Comparison of ENCODE assay signal across 22 cellular contexts in the genomic region with DNA sequence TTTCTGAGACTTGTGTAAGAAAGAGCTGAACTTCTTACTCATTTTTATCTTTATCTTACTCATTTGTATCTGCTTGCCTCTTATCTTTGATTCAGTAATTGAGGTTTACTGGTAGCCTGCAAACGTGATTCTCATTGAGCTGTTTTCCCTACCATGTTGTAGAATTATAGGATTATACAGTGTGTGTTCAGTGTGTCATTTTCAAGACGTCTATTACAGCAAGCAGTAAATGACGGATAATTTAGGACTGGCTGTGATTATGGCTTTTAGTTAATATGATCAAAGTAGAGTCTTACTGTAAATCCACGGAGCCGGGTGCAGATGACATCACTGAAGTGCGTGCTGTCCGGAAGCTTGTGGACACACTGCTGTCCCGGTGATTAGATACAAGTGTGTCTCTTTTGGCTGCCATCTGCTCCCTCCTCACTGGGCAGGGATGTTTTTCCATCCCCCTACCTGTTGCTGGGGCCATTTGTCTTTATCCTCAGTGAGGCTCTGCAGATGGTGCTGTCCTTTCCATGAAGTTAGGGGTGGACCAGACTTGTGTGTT. TPM values are rescaled to one million over a fixed set of nuclear protein-coding genes. Genes with fewer than 3 reads are reported as not detected.
DNase-seq lines count a peak whose midpoint lies in the region; ATAC-seq, FAIRE-seq and TF ChIP-seq lines count a peak whose summit lies in the region.
"Had no signal": no experiment of that assay in that cellular context is flagged by ENCODE, and none has a peak within 500 bp of the region (broad histone marks: within the 10 kb centered on the region; RNA-seq: fewer than 3 reads in every experiment).

No MANE protein-coding gene starts in this region.

- H3K4me1 ChIP-seq in heart right ventricle (peaks cover 0 to 39% (median 31%) of the 10 kb centered on the region in 9 donors), thyroid gland (peaks cover 62 to 67% of the 10 kb centered on the region in 2 donors), tibial nerve (peaks cover 0 to 36% (median 22%) of the 10 kb centered on the region in 4 donors)

- TF ChIP-seq CTCF in heart right ventricle (IDR thresholded peaks at IDR 0.05) (no peak), glutamatergic neuron (IDR thresholded peaks at IDR 0.05; ENCODE audit: partially characterized antibody, unreplicated experiment) (no peak), thyroid gland (IDR thresholded peaks at IDR 0.05) (no peak), tibial nerve (IDR thresholded peaks at IDR 0.05) (no peak)

- peak overlapping the region; percentile 71 for H3K27ac Mint-ChIP-seq in glutamatergic neuron (ENCODE audit: unreplicated experiment)

- no peak for FAIRE-seq in GM12891 (lab: Jason Lieb, UNC)
- FAIRE-seq: H1, keratinocyte, TTC549 had no signal

- H3K27ac ChIP-seq in heart right ventricle, result no peak overlapping the region
- peak overlapping the region; percentile 61 to 87 (median 71) for H3K27ac ChIP-seq in thyroid gland
- no peak overlapping the region for H3K27ac ChIP-seq in tibial nerve
- H3K27ac ChIP-seq: heart left ventricle had no signal

- no peak for TF ChIP-seq EP300 in tibial nerve (IDR thresholded peaks at IDR 0.05)

- H3K4me3 Mint-ChIP-seq in glutamatergic neuron (ENCODE audit: unreplicated experiment), result no peak overlapping the region
- H3K4me3 Mint-ChIP-seq: neural crest cell had no signal

- no peaks in the 10 kb centered on the region for H3K27me3 ChIP-seq in heart right ventricle
- no peaks in the 10 kb centered on the region for H3K27me3 ChIP-seq in thyroid gland
- no peaks in the 10 kb centered on the region for H3K27me3 ChIP-seq in tibial nerve
- H3K27me3 ChIP-seq: heart left ventricle had no signal

- TF ChIP-seq POLR2A in thyroid gland (IDR thresholded peaks at IDR 0.05) (no peak), GM12891 (IDR thresholded peaks at IDR 0.05; ENCODE audit: low read depth, low read length) (no peak), tibial nerve (IDR thresholded peaks at IDR 0.05) (no peak)

- ATAC-seq in left cardiac atrium (peak; percentile 29 to 31), heart right ventricle (no peak)
- ATAC-seq: esophagus mucosa had no signal

- DNase-seq in left cardiac atrium, result no peak
- no peak for DNase-seq in heart right ventricle
- peak; percentile 83 for DNase-seq in SK-N-DZ (ENCODE audit: low spot score)
- no peak for DNase-seq in glutamatergic neuron
- DNase-seq in thyroid gland, result no peak
- DNase-seq in GM12891 (ENCODE audit: insufficient read length, low spot score), result no peak
- no peak for DNase-seq in cerebellar nuclear complex (lab: John Stamatoyannopoulos, UW)
- DNase-seq in tibial nerve (ENCODE audit: low spot score in 2 of 2), result no peak
- DNase-seq: activated CD4-positive, alpha-beta T cell treated with anti-CD3 and anti-CD28 coated beads, Interleukin-2, amount 50 U/mL, for 4 hours; activated gamma-delta T cell treated with Interleukin-2 at 50 U/mL for 16 hours; Calu3; GDM1; mesendoderm; NCI-H1417 treated with DMSO at 0.1 percent for 48 hours had no signal

- H3K9me3 Mint-ChIP-seq in glutamatergic neuron (ENCODE audit: unreplicated experiment), result peaks cover 1% of the 10 kb centered on the region
- H3K9me3 Mint-ChIP-seq: neural crest cell had no signal

- H3K9me3 ChIP-seq in heart right ventricle (no peaks in the 10 kb centered on the region), thyroid gland (no peaks in the 10 kb centered on the region), tibial nerve (no peaks in the 10 kb centered on the region)
- H3K9me3 ChIP-seq: heart left ventricle had no signal

- H3K27me3 Mint-ChIP-seq in glutamatergic neuron (ENCODE audit: unreplicated experiment), result peaks cover 5% of the 10 kb centered on the region

- WGBS in heart right ventricle, 2 donors, result 66 to 73% methylated on average over 8 of the region's 8 CpGs
- WGBS in thyroid gland, 2 donors, result 89 to 91% methylated on average over 8 of the region's 8 CpGs
- 85 to 88% methylated on average over 8 of the region's 8 CpGs for WGBS in tibial nerve, 2 donors

- intact Hi-C loops in left cardiac atrium (cut with DNase I) (loop anchor here (2.0 to 10.0 kb wide), 3 partner anchors 44 to 92 kb away; no protein-coding TSS in a partner anchor), heart right ventricle (cut with DNase I) (loop anchor here in 3 of 10 donors (5.0 to 10.0 kb wide), 3 partner anchors 45 to 1272 kb away; partner anchors contain the start of genes ATP5F1E (in 2 of the 3) and PMEPA1 (in 1 of the 3)), thyroid gland (cut with DNase I) (loop anchor here (10.0 kb wide), 1 partner anchor 48 kb away; the partner anchor contains the start of gene ATP5F1E)

- peaks cover 30% of the 10 kb centered on the region for H3K4me1 Mint-ChIP-seq in glutamatergic neuron (ENCODE audit: low read depth, unreplicated experiment)

- H3K36me3 ChIP-seq in heart right ventricle (peaks cover 3 to 64% (median 57%) of the 10 kb centered on the region in 9 donors), thyroid gland (peaks cover 37 to 41% of the 10 kb centered on the region in 2 donors), tibial nerve (peaks cover 0 to 60% (median 39%) of the 10 kb centered on the region in 3 donors)

- no peaks in the 10 kb centered on the region for H3K36me3 Mint-ChIP-seq in glutamatergic neuron (ENCODE audit: unreplicated experiment)

- H3K4me3 ChIP-seq in heart right ventricle (no peak overlapping the region), thyroid gland (replicated peaks in 1 of 3) (no peak overlapping the region), tibial nerve (no peak overlapping the region)
- H3K4me3 ChIP-seq: heart left ventricle had no signal

TF ChIP-seq in GM12891, 5 proteins besides CTCF, POLR2A, EP300 and RAD21:
- TF ChIP-seq POU2F2 (IDR thresholded peaks at IDR 0.05; ENCODE audit: low read depth, low read length), result no peak

RNA-seq across cellular contexts. Expression of gene NELFCD, which starts 6.0 kb away (rescaled TPM):
- total RNA-seq in left cardiac atrium (10 to 100 TPM; 28.7 to 34.1 TPM), heart right ventricle (10 to 100 TPM; 23.2 to 40.5 (median 31.1) TPM), glutamatergic neuron (ENCODE audit: unreplicated experiment) (112 TPM), thyroid gland (100 to 1,000 TPM in 3 of 4 donors, 10 to 100 TPM in 1; 96.6 to 129 (median 113) TPM), tibial nerve (10 to 100 TPM; 54.2 to 72.9 (median 56.8) TPM)
- 10 to 100 TPM; 22.8 to 48.1 TPM for polyA plus RNA-seq in heart right ventricle
- 88.1 and 93.3 TPM in 2 replicates for polyA plus RNA-seq in SK-N-DZ (2014; cell fraction: cytosol; rRNA removed)
- polyA plus RNA-seq in SK-N-DZ (2014; cell fraction: nucleus; rRNA removed), result 237 and 372 TPM in 2 replicates
- 62.4 TPM for polyA plus RNA-seq in GM12891 (2012; ENCODE audit: low read depth, missing spikeins)

RNA-seq across cellular contexts. Expression of gene CTSZ, which starts 20.0 kb away (rescaled TPM):
- total RNA-seq in left cardiac atrium, result 100 to 1,000 TPM; 166 to 174 TPM
- 100 to 1,000 TPM in 8 of 10 donors, 10 to 100 TPM in 2; 87.9 to 278 (median 124) TPM for total RNA-seq in heart right ventricle
- polyA plus RNA-seq in heart right ventricle, result 100 to 1,000 TPM in 1 of 2 donors, 10 to 100 TPM in 1; 83.9 to 135 TPM
- not detected in 2 replicates for polyA plus RNA-seq in SK-N-DZ (2014; cell fraction: cytosol; rRNA removed)
- polyA plus RNA-seq in SK-N-DZ (2014; cell fraction: nucleus; rRNA removed), result not detected in 2 replicates
- total RNA-seq in glutamatergic neuron (ENCODE audit: unreplicated experiment), result 13.1 TPM
- 100 to 1,000 TPM; 152 to 256 (median 212) TPM for total RNA-seq in thyroid gland
- polyA plus RNA-seq in GM12891 (2012; ENCODE audit: low read depth, missing spikeins), result 190 TPM
- total RNA-seq in tibial nerve, result 100 to 1,000 TPM in 2 of 4 donors, 10 to 100 TPM in 2; 83.5 to 145 (median 105) TPM

RNA-seq across cellular contexts. Expression of gene TUBB1, which starts 32.2 kb away (rescaled TPM):
- total RNA-seq in left cardiac atrium, result under 1 TPM; 0.15 to 0.37 TPM
- total RNA-seq in heart right ventricle, result under 1 TPM in 8 of 10 donors, not detected in 2; 0.17 to 0.38 (median 0.21) TPM
- under 1 TPM; 0.07 to 0.13 TPM for polyA plus RNA-seq in heart right ventricle
- polyA plus RNA-seq in SK-N-DZ (2014; cell fraction: cytosol; rRNA removed), result not detected in 2 replicates
- not detected in 2 replicates for polyA plus RNA-seq in SK-N-DZ (2014; cell fraction: nucleus; rRNA removed)
- total RNA-seq in glutamatergic neuron (ENCODE audit: unreplicated experiment), result not detected
- total RNA-seq in thyroid gland, result under 1 TPM in 2 of 4 donors, not detected in 2; 0.11 to 0.46 TPM
- 0.27 TPM for polyA plus RNA-seq in GM12891 (2012; ENCODE audit: low read depth, missing spikeins)
- under 1 TPM in 3 of 4 donors, not detected in 1; 0.21 to 0.60 (median 0.59) TPM for total RNA-seq in tibial nerve
- total RNA-seq: Calu3, esophagus mucosa, H1, LHCN-M2, neural crest cell, SK-MEL-5 had no signal
- polyA plus RNA-seq: H1 had no signal

RNA-seq across cellular contexts. Expression of gene ATP5F1E, which starts 45.1 kb away (rescaled TPM):
- total RNA-seq in left cardiac atrium, result 100 to 1,000 TPM; 122 to 125 TPM
- 100 to 1,000 TPM; 105 to 155 (median 121) TPM for total RNA-seq in heart right ventricle
- polyA plus RNA-seq in heart right ventricle, result 10 to 100 TPM; 84.7 to 96.7 TPM
- polyA plus RNA-seq in SK-N-DZ (2014; cell fraction: cytosol; rRNA removed), result 48.0 and 60.9 TPM in 2 replicates
- polyA plus RNA-seq in SK-N-DZ (2014; cell fraction: nucleus; rRNA removed), result 50.1 and 67.2 TPM in 2 replicates
- 53.5 TPM for total RNA-seq in glutamatergic neuron (ENCODE audit: unreplicated experiment)
- 10 to 100 TPM; 13.3 to 57.8 (median 32.4) TPM for total RNA-seq in thyroid gland
- polyA plus RNA-seq in GM12891 (2012; ENCODE audit: low read depth, missing spikeins), result 146 TPM
- total RNA-seq in tibial nerve, result 10 to 100 TPM; 15.1 to 35.2 (median 27.7) TPM

RNA-seq across cellular contexts. Expression of gene PRELID3B, which starts 55.5 kb away (rescaled TPM):
- total RNA-seq in left cardiac atrium, result 10 to 100 TPM; 39.9 to 58.4 TPM
- 10 to 100 TPM; 41.4 to 55.9 (median 47.5) TPM for total RNA-seq in heart right ventricle
- polyA plus RNA-seq in heart right ventricle, result 10 to 100 TPM; 11.5 to 26.1 TPM
- polyA plus RNA-seq in SK-N-DZ (2014; cell fraction: cytosol; rRNA removed), result 154 and 172 TPM in 2 replicates
- 91.9 and 101 TPM in 2 replicates for polyA plus RNA-seq in SK-N-DZ (2014; cell fraction: nucleus; rRNA removed)
- total RNA-seq in glutamatergic neuron (ENCODE audit: unreplicated experiment), result 65.5 TPM
- 100 to 1,000 TPM in 1 of 4 donors, 10 to 100 TPM in 3; 74.4 to 112 (median 85.6) TPM for total RNA-seq in thyroid gland
- polyA plus RNA-seq in GM12891 (2012; ENCODE audit: low read depth, missing spikeins), result 63.8 TPM
- total RNA-seq in tibial nerve, result 10 to 100 TPM; 19.2 to 34.5 (median 23.1) TPM

Comparison
In these comparisons a context has a peak if more than half of its experiments do, and no peak if none do; other contexts are left out.
1. ATAC-seq: peak in left cardiac atrium (2 of 2); none in heart right ventricle (0 of 8).
2. H3K27ac ChIP-seq: peak in thyroid gland (3 of 3); none in heart right ventricle (0 of 10) and tibial nerve (0 of 4).